Comparison of ENCODE assay signal across 14 cellular contexts in the genomic region with DNA sequence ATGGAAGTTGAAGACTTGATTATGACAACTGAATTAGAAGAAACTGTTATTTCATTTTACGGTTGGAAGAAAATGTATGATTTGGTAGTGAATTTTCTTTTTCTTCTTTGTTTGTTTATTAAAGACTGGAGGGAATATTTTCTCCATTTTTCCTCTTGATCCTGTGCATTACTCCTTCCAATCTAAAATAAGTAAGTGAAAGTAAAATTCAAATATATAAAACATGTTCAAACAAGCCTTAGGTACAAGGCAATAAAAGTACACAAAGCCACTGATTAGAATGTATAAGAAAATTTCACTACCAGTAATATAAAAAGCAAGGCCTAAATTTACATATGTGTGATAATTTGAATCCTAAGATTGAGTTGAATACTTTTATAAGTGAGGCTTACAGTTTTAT.
"Had no signal": no experiment of that assay in that cellular context is flagged by ENCODE, and none has a peak within 500 bp of the region (broad histone marks: within the 10 kb centered on the region; RNA-seq: fewer than 3 reads in every experiment).

No MANE protein-coding gene starts in this region.

- H3K36me3 ChIP-seq: upper lobe of left lung had no signal

- H3K4me1 ChIP-seq: testis, upper lobe of left lung had no signal

- H3K27ac Mint-ChIP-seq: activated naive CD4-positive, alpha-beta T cell treated with anti-CD3 and anti-CD28 coated beads for 36 hours; activated T-helper 2 cell treated with anti-CD3 and anti-CD28 coated beads, Interferon-gamma antibody, Interleukin-2, Interleukin-4, amounts not matched to agents 10 μg/mL and 5 μg/mL and 100 μg/mL, durations not matched to agents 14 hours and 24 hours and 36 hours; immature natural killer cell; natural killer cell; stimulated activated naive CD8-positive, alpha-beta T cell treated with anti-CD3 and anti-CD28 coated beads, Interleukin-15, Interleukin-2, amounts not matched to agents 100 ng/mL and 50 ng/mL, for 24 hours; T-cell had no signal

- H3K27me3 Mint-ChIP-seq: stimulated activated naive CD8-positive, alpha-beta T cell treated with anti-CD3 and anti-CD28 coated beads, Interleukin-15, Interleukin-2, amounts not matched to agents 100 ng/mL and 50 ng/mL, for 24 hours; T-cell had no signal

- ATAC-seq: natural killer cell, T-cell had no signal

- H3K9me3 ChIP-seq: testis, upper lobe of left lung had no signal

- H3K4me3 Mint-ChIP-seq: activated naive CD4-positive, alpha-beta T cell treated with anti-CD3 and anti-CD28 coated beads for 36 hours; immature natural killer cell; natural killer cell; stimulated activated naive CD8-positive, alpha-beta T cell treated with anti-CD3 and anti-CD28 coated beads, Interleukin-15, Interleukin-2, amounts not matched to agents 100 ng/mL and 50 ng/mL, for 24 hours; T-cell had no signal

- H3K27me3 ChIP-seq: testis, upper lobe of left lung had no signal

- H3K27ac ChIP-seq: testis, upper lobe of left lung had no signal

- H3K36me3 Mint-ChIP-seq: immature natural killer cell, natural killer cell, T-cell had no signal

- H3K9me3 Mint-ChIP-seq: activated T-helper 2 cell treated with anti-CD3 and anti-CD28 coated beads, Interferon-gamma antibody, Interleukin-2, Interleukin-4, amounts not matched to agents 10 μg/mL and 5 μg/mL and 100 μg/mL, durations not matched to agents 14 hours and 24 hours and 36 hours; stimulated activated naive CD8-positive, alpha-beta T cell treated with anti-CD3 and anti-CD28 coated beads, Interleukin-15, Interleukin-2, amounts not matched to agents 100 ng/mL and 50 ng/mL, for 24 hours had no signal

- H3K4me1 Mint-ChIP-seq: immature natural killer cell, natural killer cell, T-cell had no signal

- DNase-seq: activated CD4-positive, alpha-beta T cell treated with anti-CD3 and anti-CD28 coated beads, Interleukin-2, amount 50 U/mL, for 4 hours; activated CD4-positive, CD25-positive, alpha-beta regulatory T cell treated with anti-CD3 and anti-CD28 coated beads, Interleukin-2, amount 50 U/mL, for 72 hours; activated naive CD4-positive, alpha-beta T cell treated with anti-CD3 and anti-CD28 coated beads for 36 hours; activated T-cell treated with anti-CD3 and anti-CD28 coated beads for 4 hours; immature natural killer cell; left colon; natural killer cell; T-cell; T-helper 9 cell; testis; upper lobe of left lung had no signal

- H3K4me3 ChIP-seq: skin epidermis, testis, upper lobe of left lung had no signal
